Comparison of ENCODE assay signal across 8 cellular contexts in genomic region chr5:37837101-37838032, GRCh38. TPM values are rescaled to one million over a fixed set of nuclear protein-coding genes. Genes with fewer than 3 reads are reported as not detected.
A peak's percentile ranks its signal among the peaks of the same experiment; 100 is the strongest.
DNase-seq lines count a peak whose midpoint lies in the region; ATAC-seq, FAIRE-seq and TF ChIP-seq lines count a peak whose summit lies in the region.

No MANE protein-coding gene starts in this region.

- peak overlapping the region; percentile 87 for H3K4me2 ChIP-seq in KMS-11

- H3K4me1 Mint-ChIP-seq in T-helper 1 cell treated with Interleukin-12 subunit alpha and Interleukin-12 subunit beta and Interleukin-4 antibody, amounts not matched to agents 30 μg/mL and 1 μg/mL, for 36 hours (ENCODE audit: low read depth), result peaks cover 18% of the 10 kb centered on the region

- no peaks in the 10 kb centered on the region; the same call in none of the 2 replicates for H3K27me3 ChIP-seq in KMS-11 (ENCODE audit: insufficient read depth, low read depth)
- H3K27me3 ChIP-seq in bronchial epithelial cell (ENCODE audit: control insufficient read depth, insufficient read depth, low read length), result peaks cover 45% of the 10 kb centered on the region
- peaks cover 54% of the 10 kb centered on the region for H3K27me3 ChIP-seq in kidney epithelial cell (ENCODE audit: control insufficient read depth, insufficient read depth, low read length)

- peaks cover 3% of the 10 kb centered on the region for H3K4me1 ChIP-seq in KMS-11 (ENCODE audit: low read depth, poor library complexity, severe bottlenecking)

- FAIRE-seq in bronchial epithelial cell (lab: Jason Lieb, UNC), result no peak

- peaks cover 2% of the 10 kb centered on the region for H3K36me3 Mint-ChIP-seq in T-helper 1 cell treated with Interleukin-12 subunit alpha and Interleukin-12 subunit beta and Interleukin-4 antibody, amounts not matched to agents 30 μg/mL and 1 μg/mL, for 36 hours (ENCODE audit: low read depth)

- H3K4me3 ChIP-seq in KMS-11 (IDR thresholded peaks at IDR 0.05; ENCODE audit: insufficient read depth, low read depth, low read length) (no peak overlapping the region), bronchial epithelial cell (ENCODE audit: low read depth, low read length) (peak overlapping the region; percentile 31), kidney epithelial cell (ENCODE audit: low read depth, low read length) (peak overlapping the region; percentile 48)

- peak overlapping the region; percentile 99 for H2AFZ ChIP-seq in KMS-11 (ENCODE audit: low read depth)

- DNase-seq in DMS53 treated with DMSO at 0.1 percent for 48 hours (lab: John Stamatoyannopoulos, UW; ENCODE audit: unreplicated experiment) (peak; percentile 37), bronchial epithelial cell (ENCODE audit: low read depth) (peak; percentile 51), kidney epithelial cell (ENCODE audit: low read depth) (no peak), NCI-H774 (lab: John Stamatoyannopoulos, UW) (no peak)
- DNase-seq in stimulated activated CD4-positive, alpha-beta T cell treated with anti-CD3 and anti-CD28 coated beads, Interleukin-12 subunit alpha, Interleukin-12 subunit beta, amount 100 ng/mL, for 48 hours (ENCODE audit: low read depth in 2 of 3, low spot score in 1 of 3), result peak; percentile 58 to 75 (median 72)

- peak overlapping the region; percentile 41; the same call in 1 of the 2 replicates for H3K9ac ChIP-seq in KMS-11

- no peaks in the 10 kb centered on the region for H3K36me3 ChIP-seq in KMS-11 (ENCODE audit: insufficient read depth)
- no peaks in the 10 kb centered on the region for H3K36me3 ChIP-seq in bronchial epithelial cell (ENCODE audit: control insufficient read depth, insufficient read depth, low read length)
- no peaks in the 10 kb centered on the region for H3K36me3 ChIP-seq in kidney epithelial cell (ENCODE audit: control insufficient read depth, insufficient read depth, low read length)

- no peak overlapping the region for H3K27ac Mint-ChIP-seq in T-helper 1 cell treated with Interleukin-12 subunit alpha and Interleukin-12 subunit beta and Interleukin-4 antibody, amounts not matched to agents 30 μg/mL and 1 μg/mL, for 36 hours

- peak; percentile 69 for ATAC-seq in GM21528 (IDR thresholded peaks at IDR 0.05; ENCODE audit: low FRiP score, unreplicated experiment)

- no peaks in the 10 kb centered on the region for H3K79me2 ChIP-seq in KMS-11 (ENCODE audit: insufficient read depth, low read depth)

- H3K27ac ChIP-seq in KMS-11, result no peak overlapping the region

- TF ChIP-seq CTCF in KMS-11 (conservative IDR thresholded peaks at IDR 0.05; ENCODE audit: low read depth, low read length) (peak; percentile 77), bronchial epithelial cell (IDR thresholded peaks at IDR 0.05; ENCODE audit: insufficient read depth, low read length, severe bottlenecking) (peak; percentile 94), kidney epithelial cell (IDR thresholded peaks at IDR 0.05; ENCODE audit: insufficient read depth, low read length, poor library complexity, severe bottlenecking) (peak; percentile 91)

- peaks cover 88% of the 10 kb centered on the region for H3K27me3 Mint-ChIP-seq in T-helper 1 cell treated with Interleukin-12 subunit alpha and Interleukin-12 subunit beta and Interleukin-4 antibody, amounts not matched to agents 30 μg/mL and 1 μg/mL, for 36 hours (ENCODE audit: low read depth)

- H4K20me1 ChIP-seq in KMS-11 (ENCODE audit: insufficient read depth), result no peaks in the 10 kb centered on the region

- peak overlapping the region; percentile 25 for H3K4me3 Mint-ChIP-seq in T-helper 1 cell treated with Interleukin-12 subunit alpha and Interleukin-12 subunit beta and Interleukin-4 antibody, amounts not matched to agents 30 μg/mL and 1 μg/mL, for 36 hours

- H3K9me3 Mint-ChIP-seq in T-helper 1 cell treated with Interleukin-12 subunit alpha and Interleukin-12 subunit beta and Interleukin-4 antibody, amounts not matched to agents 30 μg/mL and 1 μg/mL, for 36 hours, result no peaks in the 10 kb centered on the region

RNA-seq across cellular contexts. Expression of gene GDNF, which starts 2.5 kb away (rescaled TPM):
- total RNA-seq in bronchial epithelial cell, result under 0.01 TPM in 1 of 2 replicates, not detected in the other
- total RNA-seq in kidney epithelial cell, result 0.41 and 1.0 TPM in 2 replicates

Comparison
In these comparisons a context has a peak if more than half of its experiments do, and no peak if none do; other contexts are left out.
1. DNase-seq: peak in DMS53 treated with DMSO at 0.1 percent for 48 hours (single experiment), bronchial epithelial cell (single experiment) and stimulated activated CD4-positive, alpha-beta T cell treated with anti-CD3 and anti-CD28 coated beads, Interleukin-12 subunit alpha, Interleukin-12 subunit beta, amount 100 ng/mL, for 48 hours (3 of 3); none in kidney epithelial cell (single experiment) and NCI-H774 (single experiment).
2. Peak in every context shown above with its lines, with median percentiles within 50 percentile points of each other: CTCF ChIP-seq.